Comparison of ENCODE assay signal across 21 cellular contexts in genomic region chr6:161136655-161137054, GRCh38.
DNase-seq lines count a peak whose midpoint lies in the region; ATAC-seq, FAIRE-seq and TF ChIP-seq lines count a peak whose summit lies in the region.
"Had no signal": no experiment of that assay in that cellular context is flagged by ENCODE, and none has a peak within 500 bp of the region (broad histone marks: within the 10 kb centered on the region; RNA-seq: fewer than 3 reads in every experiment).

No MANE protein-coding gene starts in this region.

- TF ChIP-seq EP300 in K562 (IDR thresholded peaks at IDR 0.05; ENCODE audit: low read length) = no peak

- H3K27me3 Mint-ChIP-seq in T-helper 2 cell treated with Interferon-gamma antibody and Interleukin-4, amounts not matched to agents 5 μg/mL and 100 μg/mL, for 36 hours (ENCODE audit: low read depth) = no peaks in the 10 kb centered on the region
- H3K27me3 Mint-ChIP-seq in CD14-positive monocyte (ENCODE audit: low read depth in 3 of 3) = peaks cover 0 to 4% (median 0%) of the 10 kb centered on the region in 3 donors
- H3K27me3 Mint-ChIP-seq in mesothelial cell of epicardium (ENCODE audit: low read depth) = no peaks in the 10 kb centered on the region
- H3K27me3 Mint-ChIP-seq in activated naive CD8-positive, alpha-beta T cell treated with anti-CD3 and anti-CD28 coated beads for 36 hours = no peaks in the 10 kb centered on the region
- H3K27me3 Mint-ChIP-seq: CD4-positive, alpha-beta T cell had no signal

- no peak for TF ChIP-seq RAD21 in K562 (CRISPR knock-in tag; conservative IDR thresholded peaks at IDR 0.05 in 1 of 2, IDR thresholded peaks at IDR 0.05 in 1 of 2)

- H3K9me3 ChIP-seq in K562 (replicated peaks; ENCODE audit: control insufficient read depth, insufficient read depth, low read depth, low read length) = no peaks in the 10 kb centered on the region

- CTCF ChIA-PET in K562 (lab: Yijun Ruan, JAX; ENCODE audit: low intra/inter-chr PET ratio) = interaction anchor here (1.3 to 1.5 kb wide), 2 partner anchors 234 to 237 kb away, joined by 4 to 7 read pairs; no protein-coding TSS in a partner anchor

- H3K27ac Mint-ChIP-seq in T-helper 2 cell treated with Interferon-gamma antibody and Interleukin-4, amounts not matched to agents 5 μg/mL and 100 μg/mL, for 36 hours = peak overlapping the region; percentile 36
- peak overlapping the region; percentile 6 to 89 (median 77) for H3K27ac Mint-ChIP-seq in CD14-positive monocyte
- peak overlapping the region; percentile 50 for H3K27ac Mint-ChIP-seq in mesothelial cell of epicardium
- no peak overlapping the region for H3K27ac Mint-ChIP-seq in activated naive CD8-positive, alpha-beta T cell treated with anti-CD3 and anti-CD28 coated beads for 36 hours
- H3K27ac Mint-ChIP-seq: CD4-positive, alpha-beta T cell had no signal

- peaks cover 4 to 31% of the 10 kb centered on the region in 2 experiments; a peak in 3 of 5 replicates for H3K4me1 ChIP-seq in K562 (replicated peaks in 1 of 2; ENCODE audit: control insufficient read depth in 2 of 2, insufficient read depth in 2 of 2, low read length in 2 of 2)
- H3K4me1 ChIP-seq in foreskin keratinocyte = peaks cover 3% of the 10 kb centered on the region

- in situ Hi-C loops in K562 (cut with MboI) = no loop called here

- H3K27ac ChIP-seq in K562 (ENCODE audit: extremely low read depth, low read depth, low read length) = no peak overlapping the region
- H3K27ac ChIP-seq in foreskin keratinocyte = no peak overlapping the region
- H3K27ac ChIP-seq: 22Rv1 had no signal

- H3K36me3 Mint-ChIP-seq in T-helper 2 cell treated with Interferon-gamma antibody and Interleukin-4, amounts not matched to agents 5 μg/mL and 100 μg/mL, for 36 hours (ENCODE audit: low read depth) = peaks cover 8% of the 10 kb centered on the region
- H3K36me3 Mint-ChIP-seq in CD14-positive monocyte = peaks cover 17 to 20% of the 10 kb centered on the region in 2 donors
- H3K36me3 Mint-ChIP-seq in mesothelial cell of epicardium = peaks cover 30% of the 10 kb centered on the region
- no peaks in the 10 kb centered on the region for H3K36me3 Mint-ChIP-seq in activated naive CD8-positive, alpha-beta T cell treated with anti-CD3 and anti-CD28 coated beads for 36 hours

- H3K27me3 ChIP-seq in K562 (ENCODE audit: control insufficient read depth in 2 of 2, insufficient read depth in 2 of 2, low read length in 2 of 2) (no peaks in the 10 kb centered on the region), foreskin keratinocyte (no peaks in the 10 kb centered on the region)

- WGBS in K562 (ENCODE audit: insufficient coverage, low coverage, missing lambda C conversion rate) = 76% methylated on average over 11 of the region's 11 CpGs

- no peak for TF ChIP-seq POLR2A in K562 (conservative IDR thresholded peaks at IDR 0.05)

- H3K36me3 ChIP-seq in K562 (ENCODE audit: control insufficient read depth, insufficient read depth, low read length) = peaks cover 11% of the 10 kb centered on the region; the same call in 2 of the 3 replicates

- ATAC-seq in K562 (no peak), SK-N-SH treated with all-trans-retinoic acid at 6 μM for 48 hours (no peak), foreskin keratinocyte (no peak)

- H3K9me3 Mint-ChIP-seq in T-helper 2 cell treated with Interferon-gamma antibody and Interleukin-4, amounts not matched to agents 5 μg/mL and 100 μg/mL, for 36 hours = no peaks in the 10 kb centered on the region
- H3K9me3 Mint-ChIP-seq in CD14-positive monocyte = peaks cover 0 to 1% (median 0%) of the 10 kb centered on the region in 7 donors
- H3K9me3 Mint-ChIP-seq in mesothelial cell of epicardium = no peaks in the 10 kb centered on the region
- no peaks in the 10 kb centered on the region for H3K9me3 Mint-ChIP-seq in activated naive CD8-positive, alpha-beta T cell treated with anti-CD3 and anti-CD28 coated beads for 36 hours
- H3K9me3 Mint-ChIP-seq: CD4-positive, alpha-beta T cell had no signal

- H2AFZ ChIP-seq in K562 (ENCODE audit: low read depth, low read length) = no peak overlapping the region

- H4K20me1 ChIP-seq in K562 (replicated peaks; ENCODE audit: control insufficient read depth, insufficient read depth, low read length) = no peaks in the 10 kb centered on the region

- no peaks in the 10 kb centered on the region for H3K9me1 ChIP-seq in K562 (ENCODE audit: control insufficient read depth, insufficient read depth, low read length)

- BruUV-seq in K562 (replicated peaks; lab: Mats Ljungman, UMichigan) = no TSS peak

- no peak for FAIRE-seq in K562 (lab: Jason Lieb, UNC)

- H3K79me2 ChIP-seq in K562 (ENCODE audit: control insufficient read depth, insufficient read depth, low read length) = no peaks in the 10 kb centered on the region

- H3K4me3 Mint-ChIP-seq in T-helper 2 cell treated with Interferon-gamma antibody and Interleukin-4, amounts not matched to agents 5 μg/mL and 100 μg/mL, for 36 hours = no peak overlapping the region
- peak overlapping the region in 1 of 2 donors; percentile 53 for H3K4me3 Mint-ChIP-seq in CD14-positive monocyte
- no peak overlapping the region for H3K4me3 Mint-ChIP-seq in mesothelial cell of epicardium
- H3K4me3 Mint-ChIP-seq in activated naive CD8-positive, alpha-beta T cell treated with anti-CD3 and anti-CD28 coated beads for 36 hours = no peak overlapping the region
- H3K4me3 Mint-ChIP-seq: CD4-positive, alpha-beta T cell had no signal

- TF ChIP-seq CTCF in CD14-positive monocyte (IDR thresholded peaks at IDR 0.05) (no peak), K562 (IDR thresholded peaks at IDR 0.05 in 2 of 3, conservative IDR thresholded peaks at IDR 0.05 in 1 of 3; ENCODE audit: insufficient read depth in 2 of 3, low read depth in 1 of 3, low read length in 3 of 3) (no peak), mesothelial cell of epicardium (IDR thresholded peaks at IDR 0.05; ENCODE audit: unreplicated experiment) (no peak), foreskin keratinocyte (conservative IDR thresholded peaks at IDR 0.05) (no peak)

- H3K4me1 Mint-ChIP-seq in T-helper 2 cell treated with Interferon-gamma antibody and Interleukin-4, amounts not matched to agents 5 μg/mL and 100 μg/mL, for 36 hours (ENCODE audit: low read depth) = no peaks in the 10 kb centered on the region
- H3K4me1 Mint-ChIP-seq in CD14-positive monocyte = peaks cover 13% of the 10 kb centered on the region
- H3K4me1 Mint-ChIP-seq in mesothelial cell of epicardium = peaks cover 4% of the 10 kb centered on the region
- H3K4me1 Mint-ChIP-seq in activated naive CD8-positive, alpha-beta T cell treated with anti-CD3 and anti-CD28 coated beads for 36 hours = no peaks in the 10 kb centered on the region

- no peak for DNase-seq in T-helper 2 cell treated with Interferon-gamma antibody and Interleukin-4, amounts not matched to agents 5 μg/mL and 100 μg/mL, for 36 hours (ENCODE audit: low spot score)
- DNase-seq in T-helper 2 cell = no peak
- DNase-seq in CD14-positive monocyte (ENCODE audit: low spot score) = no peak
- no peak for DNase-seq in K562 (ENCODE audit: extremely low read depth in 1 of 4, low spot score in 3 of 4)
- no peak for DNase-seq in mesothelial cell of epicardium (ENCODE audit: low spot score in 2 of 2, unreplicated experiment in 2 of 2)
- DNase-seq in activated naive CD8-positive, alpha-beta T cell treated with anti-CD3 and anti-CD28 coated beads for 36 hours = no peak
- no peak for DNase-seq in foreskin keratinocyte
- DNase-seq: AML-193; CD4-positive, alpha-beta T cell; DMS153; GF-D8; KG1; NCI-H187; NCI-H2107; NCI-H226; NCI-H524; NCI-H82; OCI-M1; SHP77 had no signal

- no peak overlapping the region for H3K4me2 ChIP-seq in K562 (ENCODE audit: insufficient read depth, low read length)

- H3K4me3 ChIP-seq in K562 = no peak overlapping the region

- POLR2A ChIA-PET in K562 (lab: Yijun Ruan, JAX) = interaction anchor here (1.0 kb wide), 1 partner anchor 239 kb away, joined by 3 read pairs; no protein-coding TSS in a partner anchor

- intact Hi-C loops in CD14-positive monocyte (cut with micrococcal nuclease) = no loop called here
- intact Hi-C loops in K562 (cut with micrococcal nuclease) = loop anchor here (1.0 kb wide), 2 partner anchors 216 to 238 kb away; no protein-coding TSS in a partner anchor

- no peak overlapping the region for H3K9ac ChIP-seq in K562 (ENCODE audit: insufficient read depth in 1 of 2, low read depth in 2 of 2, low read length in 2 of 2)

TF ChIP-seq in K562, 482 proteins besides CTCF, POLR2A, EP300 and RAD21:
- TF ChIP-seq ZNF280A (IDR thresholded peaks at IDR 0.05; ENCODE audit: low read depth, partially characterized antibody) (no peak), POLR2G (IDR thresholded peaks at IDR 0.05; ENCODE audit: low read depth, low read length) (peak; percentile 37; the same call in 1 of the 2 replicates)

TF ChIP-seq in SK-N-SH treated with all-trans-retinoic acid at 6 μM for 48 hours, 23 proteins besides CTCF, POLR2A, EP300 and RAD21 (continues in another document):
- TF ChIP-seq TCF4 (CRISPR knock-in tag; IDR thresholded peaks at IDR 0.05; ENCODE audit: borderline replicate concordance) (no peak), CSDC2 (CRISPR knock-in tag; IDR thresholded peaks at IDR 0.05) (no peak), ZNF8 (CRISPR knock-in tag; IDR thresholded peaks at IDR 0.05) (no peak), GLIS3 (CRISPR knock-in tag; IDR thresholded peaks at IDR 0.05) (no peak)
- TF ChIP-seq, protein P1, sequence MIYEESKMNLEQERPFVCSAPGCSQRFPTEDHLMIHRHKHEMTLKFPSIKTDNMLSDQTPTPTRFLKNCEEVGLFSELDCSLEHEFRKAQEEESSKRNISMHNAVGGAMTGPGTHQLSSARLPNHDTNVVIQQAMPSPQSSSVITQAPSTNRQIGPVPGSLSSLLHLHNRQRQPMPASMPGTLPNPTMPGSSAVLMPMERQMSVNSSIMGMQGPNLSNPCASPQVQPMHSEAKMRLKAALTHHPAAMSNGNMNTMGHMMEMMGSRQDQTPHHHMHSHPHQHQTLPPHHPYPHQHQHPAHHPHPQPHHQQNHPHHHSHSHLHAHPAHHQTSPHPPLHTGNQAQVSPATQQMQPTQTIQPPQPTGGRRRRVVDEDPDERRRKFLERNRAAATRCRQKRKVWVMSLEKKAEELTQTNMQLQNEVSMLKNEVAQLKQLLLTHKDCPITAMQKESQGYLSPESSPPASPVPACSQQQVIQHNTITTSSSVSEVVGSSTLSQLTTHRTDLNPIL (CRISPR knock-in tag; IDR thresholded peaks at IDR 0.05; ENCODE audit: low read depth) = no peak
- TF ChIP-seq, protein P2, sequence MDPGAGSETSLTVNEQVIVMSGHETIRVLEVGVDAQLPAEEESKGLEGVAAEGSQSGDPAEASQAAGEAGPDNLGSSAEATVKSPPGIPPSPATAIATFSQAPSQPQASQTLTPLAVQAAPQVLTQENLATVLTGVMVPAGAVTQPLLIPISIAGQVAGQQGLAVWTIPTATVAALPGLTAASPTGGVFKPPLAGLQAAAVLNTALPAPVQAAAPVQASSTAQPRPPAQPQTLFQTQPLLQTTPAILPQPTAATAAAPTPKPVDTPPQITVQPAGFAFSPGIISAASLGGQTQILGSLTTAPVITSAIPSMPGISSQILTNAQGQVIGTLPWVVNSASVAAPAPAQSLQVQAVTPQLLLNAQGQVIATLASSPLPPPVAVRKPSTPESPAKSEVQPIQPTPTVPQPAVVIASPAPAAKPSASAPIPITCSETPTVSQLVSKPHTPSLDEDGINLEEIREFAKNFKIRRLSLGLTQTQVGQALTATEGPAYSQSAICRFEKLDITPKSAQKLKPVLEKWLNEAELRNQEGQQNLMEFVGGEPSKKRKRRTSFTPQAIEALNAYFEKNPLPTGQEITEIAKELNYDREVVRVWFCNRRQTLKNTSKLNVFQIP (CRISPR knock-in tag; IDR thresholded peaks at IDR 0.05; ENCODE audit: borderline replicate concordance, low read depth) = no peak
